In the genomic region with DNA sequence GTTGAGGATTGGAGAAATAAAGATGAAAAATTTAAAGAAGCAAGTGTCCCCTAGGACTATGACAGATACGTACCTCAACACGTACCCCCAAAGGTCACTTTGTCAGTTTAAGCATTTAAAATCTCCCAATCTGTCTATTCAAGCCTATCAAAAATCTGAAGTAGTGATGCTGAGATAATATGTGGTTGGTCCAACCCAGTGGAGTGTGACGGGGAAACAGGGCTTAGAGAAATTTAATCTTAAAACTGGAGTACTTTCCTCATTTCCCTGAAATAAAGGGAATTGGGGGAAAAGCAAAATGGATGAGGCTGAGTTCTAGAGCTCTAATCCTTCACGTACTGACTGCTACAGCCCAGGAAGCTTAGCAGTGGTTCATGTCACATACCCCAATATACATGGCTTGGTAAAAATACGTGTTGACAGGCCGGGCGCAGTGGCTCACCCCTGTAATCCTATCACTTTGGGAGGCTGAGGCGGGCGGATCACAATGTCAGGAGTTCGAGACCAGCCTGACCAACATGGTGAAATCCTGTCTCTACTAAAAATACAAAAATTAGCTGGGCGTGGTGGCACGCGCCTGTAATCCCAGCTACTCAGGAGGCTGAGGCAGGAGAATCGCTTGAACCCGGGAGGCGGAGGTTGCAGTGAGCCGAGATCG, we compare ENCODE assay signal across 9 cellular contexts. TPM values are rescaled to one million over a fixed set of nuclear protein-coding genes. Genes with fewer than 3 reads are reported as not detected.
DNase-seq lines count a peak whose midpoint lies in the region; ATAC-seq and TF ChIP-seq lines count a peak whose summit lies in the region.
"Not testable (repeated sequence)": the region's sequence is repeated elsewhere in the genome, so short reads cannot be mapped to it uniquely, and the experiment has no call there.
"Had no signal": no experiment of that assay in that cellular context is flagged by ENCODE, and none has a peak within 500 bp of the region (broad histone marks: within the 10 kb centered on the region; RNA-seq: fewer than 3 reads in every experiment).

No MANE protein-coding gene starts in this region.

- H3K4me3 Mint-ChIP-seq in GM23338, result peak overlapping the region; percentile 84
- H3K4me3 Mint-ChIP-seq in activated naive CD4-positive, alpha-beta T cell treated with anti-CD3 and anti-CD28 coated beads, Interleukin-2, amount 50 U/mL, for 24 hours, result peak overlapping the region; percentile 92
- H3K4me3 Mint-ChIP-seq in naive B cell, result peak overlapping the region; percentile 73 to 94 (median 93)

- not testable (repeated sequence) for H3K27me3 Mint-ChIP-seq in GM23338 (ENCODE audit: insufficient read depth, low read depth, poor library complexity); activated naive CD4-positive, alpha-beta T cell treated with anti-CD3 and anti-CD28 coated beads, Interleukin-2, amount 50 U/mL, for 24 hours; naive B cell

- H3K9me2 ChIP-seq in GM23338 (ENCODE audit: insufficient read depth), result not testable (repeated sequence)

- not testable (repeated sequence) for H3K36me3 Mint-ChIP-seq in GM23338 (ENCODE audit: low read depth); activated naive CD4-positive, alpha-beta T cell treated with anti-CD3 and anti-CD28 coated beads, Interleukin-2, amount 50 U/mL, for 24 hours; naive B cell

- not testable (repeated sequence) for H3K4me1 ChIP-seq in GM23338 (ENCODE audit: insufficient read depth); RWPE2 (ENCODE audit: insufficient read depth, poor library complexity, severe bottlenecking); right cardiac atrium (ENCODE audit: control insufficient read depth, insufficient read depth, low read length)

- TF ChIP-seq CTCF in 22Rv1 (IDR thresholded peaks at IDR 0.05) (peak; percentile 1; the same call in 1 of the 2 replicates), RWPE2 (IDR thresholded peaks at IDR 0.05; ENCODE audit: poor library complexity, severe bottlenecking) (peak; percentile 19), dorsolateral prefrontal cortex (IDR thresholded peaks at IDR 0.05 in 54 of 56, conservative IDR thresholded peaks at IDR 0.05 in 2 of 56; ENCODE audit: low read depth in 1 of 56, partially characterized antibody in 56 of 56) (peak in 6 of 56 donors; percentile 1 to 18 (median 4))
- not testable (repeated sequence) for TF ChIP-seq CTCF in GM23338 (conservative IDR thresholded peaks at IDR 0.05; ENCODE audit: low read depth in 2 of 2)

- peak overlapping the region; percentile 97 for H3K27ac Mint-ChIP-seq in GM23338
- H3K27ac Mint-ChIP-seq in activated naive CD4-positive, alpha-beta T cell treated with anti-CD3 and anti-CD28 coated beads, Interleukin-2, amount 50 U/mL, for 24 hours, result peak overlapping the region; percentile 86
- H3K27ac Mint-ChIP-seq in naive B cell, result peak overlapping the region; percentile 88 to 98 (median 97)

- ATAC-seq in GM23338, result peak; percentile 16
- ATAC-seq in RWPE2 (ENCODE audit: low read depth); naive B cell (ENCODE audit: low read depth in 2 of 2): not testable (repeated sequence)
- peak in 1 of 2 donors; percentile 4 for ATAC-seq in right cardiac atrium

- H3K4me2 ChIP-seq in GM23338, result peak overlapping the region; percentile 61

- not testable (repeated sequence) for H3K27me3 ChIP-seq in GM23338 (ENCODE audit: insufficient read depth); RWPE2 (ENCODE audit: insufficient read depth, poor library complexity, severe bottlenecking); dorsolateral prefrontal cortex; right cardiac atrium (ENCODE audit: control insufficient read depth, insufficient read depth)

- DNase-seq in GM23338 (ENCODE audit: low spot score), result peak; percentile 11
- not testable (repeated sequence) for DNase-seq in RWPE2 (ENCODE audit: low spot score); dorsolateral prefrontal cortex; right cardiac atrium; naive B cell

- not testable (repeated sequence) for H2AFZ ChIP-seq in GM23338

- not testable (repeated sequence) for H3K9me3 ChIP-seq in RWPE2 (ENCODE audit: severe bottlenecking); right cardiac atrium (ENCODE audit: control insufficient read depth, low read length)

- peak overlapping the region; percentile 72 for H3K27ac ChIP-seq in 22Rv1
- H3K27ac ChIP-seq in GM23338 (ENCODE audit: low read depth), result peak overlapping the region; percentile 72
- not testable (repeated sequence) for H3K27ac ChIP-seq in RWPE2 (ENCODE audit: poor library complexity, severe bottlenecking)
- peak overlapping the region in 58 of 59 donors; percentile 47 to 97 (median 86) for H3K27ac ChIP-seq in dorsolateral prefrontal cortex
- peak overlapping the region; percentile 54 for H3K27ac ChIP-seq in right cardiac atrium (ENCODE audit: low read length)
- H3K27ac ChIP-seq in skin epidermis, result peak overlapping the region in 19 of 21 experiments; percentile 20 to 82 (median 66)

- H4K20me1 ChIP-seq in GM23338 (replicated peaks; ENCODE audit: insufficient read depth), result not testable (repeated sequence)

- WGBS in right cardiac atrium, result 72% methylated on average over 18 of the region's 18 CpGs

- H3K36me3 ChIP-seq in GM23338 (ENCODE audit: insufficient read depth); RWPE2 (ENCODE audit: low read depth): not testable (repeated sequence)

- intact Hi-C loops in dorsolateral prefrontal cortex (cut with DNase I), result loop anchor here in 1 of 2 donors (2.0 kb wide), 1 partner anchor 19 kb away; no protein-coding TSS in a partner anchor
- intact Hi-C loops in right cardiac atrium (cut with DNase I), result not testable (repeated sequence)

- peak overlapping the region; percentile 45 for H3K4me3 ChIP-seq in GM23338
- peak overlapping the region; percentile 28 for H3K4me3 ChIP-seq in RWPE2 (ENCODE audit: severe bottlenecking)
- peak overlapping the region; percentile 31 to 74 (median 59) for H3K4me3 ChIP-seq in dorsolateral prefrontal cortex
- peak overlapping the region; percentile 59 for H3K4me3 ChIP-seq in right cardiac atrium (ENCODE audit: low read length)
- peak overlapping the region; percentile 28 to 48 (median 38) for H3K4me3 ChIP-seq in skin epidermis

- not testable (repeated sequence) for H3F3A ChIP-seq in GM23338 (replicated peaks; ENCODE audit: low read depth)

- not testable (repeated sequence) for H3K79me2 ChIP-seq in GM23338 (replicated peaks; ENCODE audit: insufficient read depth)

- not testable (repeated sequence) for H3K4me1 Mint-ChIP-seq in GM23338
- H3K4me1 Mint-ChIP-seq in activated naive CD4-positive, alpha-beta T cell treated with anti-CD3 and anti-CD28 coated beads, Interleukin-2, amount 50 U/mL, for 24 hours, result peaks cover 16% of the 10 kb centered on the region
- peaks cover 5 to 14% (median 13%) of the 10 kb centered on the region in 3 donors for H3K4me1 Mint-ChIP-seq in naive B cell

- H3K9me3 Mint-ChIP-seq in GM23338; activated naive CD4-positive, alpha-beta T cell treated with anti-CD3 and anti-CD28 coated beads, Interleukin-2, amount 50 U/mL, for 24 hours; naive B cell: not testable (repeated sequence)

RNA-seq across cellular contexts. Expression of a gene that starts 21.7 kb away (rescaled TPM):
- 88.6 and 100 TPM in 2 replicates for total RNA-seq in GM23338 (2014; rRNA removed; shearing (Covaris generic))
- polyA plus RNA-seq in GM23338 (2016; fragmentation: Nextera tagmentation; extraction: Ambion mirVana), result 244 and 257 TPM in 2 replicates
- total RNA-seq in dorsolateral prefrontal cortex, result 10 to 100 TPM; 24.9 to 73.5 (median 41.6) TPM
- 10 to 100 TPM; 27.7 to 36.3 (median 29.7) TPM for total RNA-seq in right cardiac atrium
- 23.7 TPM for polyA plus RNA-seq in right cardiac atrium
- 10 to 100 TPM; 44.7 to 67.8 (median 49.8) TPM for polyA plus RNA-seq in naive B cell (ENCODE audit: low read depth in 6 of 6)

RNA-seq across cellular contexts. Expression of a gene that starts 43.3 kb away (rescaled TPM):
- total RNA-seq in GM23338 (2014; rRNA removed; shearing (Covaris generic)), result 41.3 and 42.9 TPM in 2 replicates
- polyA plus RNA-seq in GM23338 (2016; fragmentation: Nextera tagmentation; extraction: Ambion mirVana) (47.4 and 50.2 TPM in 2 replicates), right cardiac atrium (28.3 TPM), naive B cell (ENCODE audit: low read depth in 6 of 6) (1 to 10 TPM in 3 of 6 donors, under 1 TPM in 3; 0.76 to 1.8 (median 1.0) TPM)
- total RNA-seq in dorsolateral prefrontal cortex (10 to 100 TPM in 45 of 120 experiments, 1 to 10 TPM in 75; 1.0 to 48.3 (median 7.6) TPM), right cardiac atrium (10 to 100 TPM in 3 of 4 donors, 1 to 10 TPM in 1; 6.9 to 22.6 (median 16.3) TPM)
- total RNA-seq: Daoy had no signal

RNA-seq across cellular contexts. Expression of a gene that starts 54.6 kb away (rescaled TPM):
- total RNA-seq in GM23338 (2014; rRNA removed; shearing (Covaris generic)), result 82.7 and 85.3 TPM in 2 replicates
- polyA plus RNA-seq in GM23338 (2016; fragmentation: Nextera tagmentation; extraction: Ambion mirVana), result 16.5 and 17.7 TPM in 2 replicates
- total RNA-seq in dorsolateral prefrontal cortex, result 10 to 100 TPM; 34.9 to 79.4 (median 56.2) TPM
- 10 to 100 TPM; 71.3 to 84.2 (median 73.4) TPM for total RNA-seq in right cardiac atrium
- 80.0 TPM for polyA plus RNA-seq in right cardiac atrium
- polyA plus RNA-seq in naive B cell (ENCODE audit: low read depth in 6 of 6), result 100 to 1,000 TPM in 2 of 6 donors, 10 to 100 TPM in 4; 81.7 to 106 (median 91.3) TPM

RNA-seq across cellular contexts. Expression of a gene that starts 58.4 kb away (rescaled TPM):
- total RNA-seq in GM23338 (2014; rRNA removed; shearing (Covaris generic)), result 6.6 and 18.5 TPM in 2 replicates
- 35.5 and 39.4 TPM in 2 replicates for polyA plus RNA-seq in GM23338 (2016; fragmentation: Nextera tagmentation; extraction: Ambion mirVana)
- total RNA-seq in dorsolateral prefrontal cortex, result 10 to 100 TPM in 54 of 120 experiments, 1 to 10 TPM in 66; 3.0 to 21.9 (median 9.4) TPM
- 10 to 100 TPM; 10.4 to 12.0 (median 10.6) TPM for total RNA-seq in right cardiac atrium
- 15.6 TPM for polyA plus RNA-seq in right cardiac atrium
- polyA plus RNA-seq in naive B cell (ENCODE audit: low read depth in 6 of 6), result 1 to 10 TPM; 1.0 to 3.8 (median 2.0) TPM
